1 cellular context compared by ENCODE assay signal in genomic region chr9:127183814-127184582, GRCh38.
TF ChIP-seq lines count a peak whose summit lies in the region.

No MANE protein-coding gene starts in this region.

TF ChIP-seq in GM23338, 12 proteins besides CTCF, POLR2A, EP300 and RAD21 (continued from another document):
- TF ChIP-seq, protein P1, sequence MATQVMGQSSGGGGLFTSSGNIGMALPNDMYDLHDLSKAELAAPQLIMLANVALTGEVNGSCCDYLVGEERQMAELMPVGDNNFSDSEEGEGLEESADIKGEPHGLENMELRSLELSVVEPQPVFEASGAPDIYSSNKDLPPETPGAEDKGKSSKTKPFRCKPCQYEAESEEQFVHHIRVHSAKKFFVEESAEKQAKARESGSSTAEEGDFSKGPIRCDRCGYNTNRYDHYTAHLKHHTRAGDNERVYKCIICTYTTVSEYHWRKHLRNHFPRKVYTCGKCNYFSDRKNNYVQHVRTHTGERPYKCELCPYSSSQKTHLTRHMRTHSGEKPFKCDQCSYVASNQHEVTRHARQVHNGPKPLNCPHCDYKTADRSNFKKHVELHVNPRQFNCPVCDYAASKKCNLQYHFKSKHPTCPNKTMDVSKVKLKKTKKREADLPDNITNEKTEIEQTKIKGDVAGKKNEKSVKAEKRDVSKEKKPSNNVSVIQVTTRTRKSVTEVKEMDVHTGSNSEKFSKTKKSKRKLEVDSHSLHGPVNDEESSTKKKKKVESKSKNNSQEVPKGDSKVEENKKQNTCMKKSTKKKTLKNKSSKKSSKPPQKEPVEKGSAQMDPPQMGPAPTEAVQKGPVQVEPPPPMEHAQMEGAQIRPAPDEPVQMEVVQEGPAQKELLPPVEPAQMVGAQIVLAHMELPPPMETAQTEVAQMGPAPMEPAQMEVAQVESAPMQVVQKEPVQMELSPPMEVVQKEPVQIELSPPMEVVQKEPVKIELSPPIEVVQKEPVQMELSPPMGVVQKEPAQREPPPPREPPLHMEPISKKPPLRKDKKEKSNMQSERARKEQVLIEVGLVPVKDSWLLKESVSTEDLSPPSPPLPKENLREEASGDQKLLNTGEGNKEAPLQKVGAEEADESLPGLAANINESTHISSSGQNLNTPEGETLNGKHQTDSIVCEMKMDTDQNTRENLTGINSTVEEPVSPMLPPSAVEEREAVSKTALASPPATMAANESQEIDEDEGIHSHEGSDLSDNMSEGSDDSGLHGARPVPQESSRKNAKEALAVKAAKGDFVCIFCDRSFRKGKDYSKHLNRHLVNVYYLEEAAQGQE (IDR thresholded peaks at IDR 0.05; ENCODE audit: unreplicated experiment): no peak
- TF ChIP-seq NANOG (IDR thresholded peaks at IDR 0.05; ENCODE audit: borderline replicate concordance): no peak
